17 cellular contexts compared by ENCODE assay signal in genomic region chr12:3033538-3033865, GRCh38. TPM values are rescaled to one million over a fixed set of nuclear protein-coding genes. Genes with fewer than 3 reads are reported as not detected.
DNase-seq lines count a peak whose midpoint lies in the region; ATAC-seq, FAIRE-seq and TF ChIP-seq lines count a peak whose summit lies in the region.
"Had no signal": no experiment of that assay in that cellular context is flagged by ENCODE, and none has a peak within 500 bp of the region (broad histone marks: within the 10 kb centered on the region; RNA-seq: fewer than 3 reads in every experiment).

No MANE protein-coding gene starts in this region.

- H3K27ac ChIP-seq in tibial nerve = peak overlapping the region in 3 of 4 donors; percentile 4 to 86 (median 40)
- H3K27ac ChIP-seq: ascending aorta, parathyroid adenoma had no signal

- H3K27me3 Mint-ChIP-seq in brain (no peaks in the 10 kb centered on the region), nephron progenitor cell (ENCODE audit: low read depth, poor library complexity) (peaks cover 8% of the 10 kb centered on the region)
- peaks cover 5 to 11% of the 10 kb centered on the region in 2 donors for H3K27me3 Mint-ChIP-seq in stimulated activated naive B cell treated with anti-CD40 and anti-IgM and Interleukin-4, amounts not matched to agents 10 μg/mL and 1 μg/mL and 100 μg/mL, for 72 hours

- H3K4me1 ChIP-seq in tibial nerve = peaks cover 0 to 21% (median 0%) of the 10 kb centered on the region in 4 donors
- H3K4me1 ChIP-seq: ascending aorta, parathyroid adenoma had no signal

- no peak overlapping the region for H3K4me3 ChIP-seq in tibial nerve
- H3K4me3 ChIP-seq: ascending aorta had no signal

- H3K4me3 Mint-ChIP-seq in brain (peak overlapping the region in 2 of 5 experiments; percentile 42 to 63), nephron progenitor cell (no peak overlapping the region)
- H3K4me3 Mint-ChIP-seq in stimulated activated naive B cell treated with anti-CD40 and anti-IgM and Interleukin-4, amounts not matched to agents 10 μg/mL and 1 μg/mL and 100 μg/mL, for 72 hours = no peak overlapping the region
- H3K4me3 Mint-ChIP-seq: CD4-positive, alpha-beta memory T cell; HFFc6; naive thymus-derived CD4-positive, alpha-beta T cell had no signal

- no peak for FAIRE-seq in H54 (lab: Jason Lieb, UNC)

- TF ChIP-seq POLR2A in tibial nerve (IDR thresholded peaks at IDR 0.05) (no peak), H54 (IDR thresholded peaks at IDR 0.05; ENCODE audit: low read depth, low read length) (no peak)

- peaks cover 0 to 9% (median 0%) of the 10 kb centered on the region in 3 donors for H3K36me3 ChIP-seq in tibial nerve

- H3K9me3 ChIP-seq in tibial nerve = no peaks in the 10 kb centered on the region
- H3K9me3 ChIP-seq: ascending aorta had no signal

- H3K4me1 Mint-ChIP-seq in brain = peaks cover 63% of the 10 kb centered on the region
- H3K4me1 Mint-ChIP-seq in nephron progenitor cell = peaks cover 53% of the 10 kb centered on the region
- peaks cover 0 to 4% of the 10 kb centered on the region in 2 donors for H3K4me1 Mint-ChIP-seq in stimulated activated naive B cell treated with anti-CD40 and anti-IgM and Interleukin-4, amounts not matched to agents 10 μg/mL and 1 μg/mL and 100 μg/mL, for 72 hours
- H3K4me1 Mint-ChIP-seq: CD4-positive, alpha-beta memory T cell had no signal

- peak overlapping the region in 4 of 5 experiments; percentile 78 to 89 (median 85) for H3K27ac Mint-ChIP-seq in brain
- peak overlapping the region; percentile 19 for H3K27ac Mint-ChIP-seq in nephron progenitor cell
- no peak overlapping the region for H3K27ac Mint-ChIP-seq in stimulated activated naive B cell treated with anti-CD40 and anti-IgM and Interleukin-4, amounts not matched to agents 10 μg/mL and 1 μg/mL and 100 μg/mL, for 72 hours
- H3K27ac Mint-ChIP-seq: activated naive CD4-positive, alpha-beta T cell treated with anti-CD3 and anti-CD28 coated beads, Interleukin-2, amount 50 U/mL, for 72 hours; activated T-helper 2 cell treated with anti-CD3 and anti-CD28 coated beads, Interferon-gamma antibody, Interleukin-2, Interleukin-4, amounts not matched to agents 10 μg/mL and 5 μg/mL and 100 μg/mL, durations not matched to agents 14 hours and 24 hours and 36 hours; CD4-positive, alpha-beta memory T cell; HFFc6; naive thymus-derived CD4-positive, alpha-beta T cell had no signal

- no peak for TF ChIP-seq CTCF in brain (conservative IDR thresholded peaks at IDR 0.05)
- no peak for TF ChIP-seq CTCF in nephron progenitor cell (IDR thresholded peaks at IDR 0.05)
- TF ChIP-seq CTCF in tibial nerve (IDR thresholded peaks at IDR 0.05) = no peak

- no peak for ATAC-seq in stimulated activated naive B cell treated with anti-CD40 and anti-IgM and Interleukin-4, amounts not matched to agents 10 μg/mL and 1 μg/mL and 100 μg/mL, for 72 hours (replicated peaks)

- no peak for TF ChIP-seq EP300 in tibial nerve (IDR thresholded peaks at IDR 0.05)

- peak; percentile 47 for DNase-seq in NCI-H82 (lab: John Stamatoyannopoulos, UW)
- no peak for DNase-seq in NCI-H82 treated with DMSO at 0.1 percent for 48 hours (lab: John Stamatoyannopoulos, UW; ENCODE audit: unreplicated experiment)
- DNase-seq in nephron progenitor cell = no peak
- no peak for DNase-seq in tibial nerve (ENCODE audit: low spot score in 2 of 2)
- DNase-seq in stimulated activated naive B cell treated with anti-CD40 and anti-IgM and Interleukin-4, amounts not matched to agents 10 μg/mL and 1 μg/mL and 100 μg/mL, for 72 hours = no peak
- DNase-seq in H54 (ENCODE audit: insufficient read length, low spot score) = no peak
- no peak for DNase-seq in activated CD4-positive, CD25-positive, alpha-beta regulatory T cell treated with anti-CD3 and anti-CD28 coated beads, Interleukin-2, amount 50 U/mL, for 72 hours
- DNase-seq: NCI-H1417 treated with DMSO at 0.1 percent for 48 hours, T-helper 9 cell had no signal

- H3K36me3 Mint-ChIP-seq in brain (no peaks in the 10 kb centered on the region), nephron progenitor cell (ENCODE audit: low read depth) (peaks cover 8% of the 10 kb centered on the region)
- no peaks in the 10 kb centered on the region for H3K36me3 Mint-ChIP-seq in stimulated activated naive B cell treated with anti-CD40 and anti-IgM and Interleukin-4, amounts not matched to agents 10 μg/mL and 1 μg/mL and 100 μg/mL, for 72 hours
- H3K36me3 Mint-ChIP-seq: activated naive CD4-positive, alpha-beta T cell treated with anti-CD3 and anti-CD28 coated beads, Interleukin-2, amount 50 U/mL, for 72 hours; CD4-positive, alpha-beta memory T cell; naive thymus-derived CD4-positive, alpha-beta T cell had no signal

- H3K9me3 Mint-ChIP-seq in brain = no peaks in the 10 kb centered on the region
- no peaks in the 10 kb centered on the region for H3K9me3 Mint-ChIP-seq in nephron progenitor cell
- no peaks in the 10 kb centered on the region for H3K9me3 Mint-ChIP-seq in stimulated activated naive B cell treated with anti-CD40 and anti-IgM and Interleukin-4, amounts not matched to agents 10 μg/mL and 1 μg/mL and 100 μg/mL, for 72 hours
- H3K9me3 Mint-ChIP-seq: activated naive CD4-positive, alpha-beta T cell treated with anti-CD3 and anti-CD28 coated beads, Interleukin-2, amount 50 U/mL, for 72 hours; activated T-helper 2 cell treated with anti-CD3 and anti-CD28 coated beads, Interferon-gamma antibody, Interleukin-2, Interleukin-4, amounts not matched to agents 10 μg/mL and 5 μg/mL and 100 μg/mL, durations not matched to agents 14 hours and 24 hours and 36 hours; CD4-positive, alpha-beta memory T cell; HFFc6; naive thymus-derived CD4-positive, alpha-beta T cell had no signal

- WGBS in tibial nerve, 2 donors = 75 to 78% methylated on average over 8 of the region's 8 CpGs

- no peaks in the 10 kb centered on the region for H3K27me3 ChIP-seq in tibial nerve
- H3K27me3 ChIP-seq: ascending aorta had no signal

RNA-seq across cellular contexts. Expression of gene TSPAN9, which starts 43.7 kb away (rescaled TPM):
- polyA plus RNA-seq in brain (ENCODE audit: insufficient read depth, low read depth, low replicate concordance) = 9.1 TPM
- 10 to 100 TPM; 15.7 to 32.6 (median 26.2) TPM for total RNA-seq in tibial nerve
- polyA plus RNA-seq: CD4-positive, alpha-beta memory T cell had no signal
